Comparison of ENCODE assay signal across 8 cellular contexts in genomic region chr20:3563548-3564177, GRCh38.
DNase-seq lines count a peak whose midpoint lies in the region; ATAC-seq and TF ChIP-seq lines count a peak whose summit lies in the region.

No MANE protein-coding gene starts in this region.

- H3K4me3 ChIP-seq in RWPE2 (ENCODE audit: severe bottlenecking): no peak overlapping the region

- no peaks in the 10 kb centered on the region for H3K27me3 ChIP-seq in RWPE2 (ENCODE audit: insufficient read depth, poor library complexity, severe bottlenecking)

- no peak overlapping the region for H3K4me3 Mint-ChIP-seq in osteocyte (ENCODE audit: unreplicated experiment)

- TF ChIP-seq CTCF in LNCAP (IDR thresholded peaks at IDR 0.05) (peak; percentile 86), RWPE2 (IDR thresholded peaks at IDR 0.05; ENCODE audit: poor library complexity, severe bottlenecking) (peak; percentile 91), osteocyte (IDR thresholded peaks at IDR 0.05) (peak; percentile 78)

- H3K27ac Mint-ChIP-seq in osteocyte (ENCODE audit: unreplicated experiment): no peak overlapping the region

- no peaks in the 10 kb centered on the region for H3K9me3 ChIP-seq in RWPE2 (ENCODE audit: severe bottlenecking)

- H3K36me3 Mint-ChIP-seq in osteocyte (ENCODE audit: unreplicated experiment): peaks cover 9% of the 10 kb centered on the region

- no peaks in the 10 kb centered on the region for H3K9me3 Mint-ChIP-seq in osteocyte (ENCODE audit: unreplicated experiment)

- no peak overlapping the region for H3K27ac ChIP-seq in RWPE2 (ENCODE audit: poor library complexity, severe bottlenecking)

- H3K27me3 Mint-ChIP-seq in osteocyte (ENCODE audit: unreplicated experiment): no peaks in the 10 kb centered on the region

- peak; percentile 68 for DNase-seq in SIG-M5 treated with dmso at 0.1 percent for 504 hours (lab: John Stamatoyannopoulos, UW; ENCODE audit: unreplicated experiment)
- DNase-seq in SIG-M5 (lab: John Stamatoyannopoulos, UW): no peak
- DNase-seq in RWPE2 (ENCODE audit: low spot score): no peak
- peak; percentile 56 for DNase-seq in fibroblast of gingiva (ENCODE audit: low read depth)
- no peak for DNase-seq in osteocyte (ENCODE audit: extremely low spot score, unreplicated experiment)
- DNase-seq in activated naive CD4-positive, alpha-beta T cell (lab: John Stamatoyannopoulos, UW): no peak

- no peaks in the 10 kb centered on the region for H3K4me1 ChIP-seq in RWPE2 (ENCODE audit: insufficient read depth, poor library complexity, severe bottlenecking)

- peaks cover 5% of the 10 kb centered on the region for H3K4me1 Mint-ChIP-seq in osteocyte (ENCODE audit: unreplicated experiment)

- peak; percentile 56; the same call in 1 of the 3 replicates for ATAC-seq in RWPE2 (ENCODE audit: low read depth)
- no peak for ATAC-seq in HG02840 (IDR thresholded peaks at IDR 0.05; ENCODE audit: low FRiP score, unreplicated experiment)

- peaks cover 29% of the 10 kb centered on the region for H3K36me3 ChIP-seq in RWPE2 (ENCODE audit: low read depth)

Comparison
In these comparisons a context has a peak if more than half of its experiments do, and no peak if none do; other contexts are left out.
1. DNase-seq: peak in SIG-M5 treated with dmso at 0.1 percent for 504 hours (single experiment) and fibroblast of gingiva (single experiment); none in SIG-M5 (single experiment), RWPE2 (single experiment), osteocyte (single experiment) and activated naive CD4-positive, alpha-beta T cell (0 of 4).
2. Peak in every context shown above with its lines, with median percentiles within 50 percentile points of each other: CTCF ChIP-seq.